ENCODE assay signal across 12 cellular contexts in genomic region chr2:197208029-197208428, GRCh38.
A peak's percentile ranks its signal among the peaks of the same experiment; 100 is the strongest.
DNase-seq lines count a peak whose midpoint lies in the region; ATAC-seq, FAIRE-seq and TF ChIP-seq lines count a peak whose summit lies in the region.
"Had no signal": no experiment of that assay in that cellular context is flagged by ENCODE, and none has a peak within 500 bp of the region (broad histone marks: within the 10 kb centered on the region; RNA-seq: fewer than 3 reads in every experiment).

No MANE protein-coding gene starts in this region.

- in situ Hi-C loops in HepG2 (cut with HindIII; ENCODE audit: extremely low pct_ligation_motif_present, low pct_unique_long_range_greater_than_20kb): no loop called here

- TF ChIP-seq RAD21 in HepG2 (CRISPR knock-in tag; IDR thresholded peaks at IDR 0.05): no peak

- DNase-seq in CD4-positive, CD25-positive, alpha-beta regulatory T cell: peak in 2 of 3 donors; percentile 34 to 62
- DNase-seq in activated naive CD4-positive, alpha-beta T cell treated with anti-CD3 and anti-CD28 coated beads, Interleukin-2, amount 10 ng/mL, durations not matched to agents 7 days and 5 days: peak; percentile 37
- no peak for DNase-seq in naive B cell
- no peak for DNase-seq in HepG2 (ENCODE audit: low spot score)
- DNase-seq in frontal cortex (ENCODE audit: low spot score in 2 of 2): no peak
- DNase-seq in Caco-2: no peak
- DNase-seq in cortex of kidney (lab: John Stamatoyannopoulos, UW): no peak
- DNase-seq: IMR-90, NCI-H1105 treated with DMSO at 0.1 percent for 48 hours, posterior cingulate gyrus had no signal

- H3K4me2 ChIP-seq in HepG2 (ENCODE audit: low read depth, low read length): no peak overlapping the region

- no peaks in the 10 kb centered on the region for H3K27me3 Mint-ChIP-seq in CD4-positive, CD25-positive, alpha-beta regulatory T cell
- no peaks in the 10 kb centered on the region for H3K27me3 Mint-ChIP-seq in activated naive CD4-positive, alpha-beta T cell treated with anti-CD3 and anti-CD28 coated beads, Interleukin-2, amount 10 ng/mL, durations not matched to agents 7 days and 5 days
- H3K27me3 Mint-ChIP-seq in naive B cell (no peaks in the 10 kb centered on the region), Caco-2 (ENCODE audit: insufficient read depth, unreplicated experiment) (peaks cover 8% of the 10 kb centered on the region)

- no TSS peak for BruUV-seq in HepG2 (replicated peaks; lab: Mats Ljungman, UMichigan)
- BruUV-seq in Caco-2 (replicated peaks; lab: Mats Ljungman, UMichigan): no TSS peak

- H3K4me3 ChIP-seq in CD4-positive, CD25-positive, alpha-beta regulatory T cell (ENCODE audit: low read depth, low read length): peak overlapping the region; percentile 67
- H3K4me3 ChIP-seq in HepG2 (replicated peaks in 1 of 3; ENCODE audit: insufficient read depth in 1 of 3, low read depth in 2 of 3, low read length in 3 of 3) (no peak overlapping the region), Caco-2 (ENCODE audit: low read depth, low read length) (no peak overlapping the region)

- H3K36me3 ChIP-seq in CD4-positive, CD25-positive, alpha-beta regulatory T cell (ENCODE audit: control insufficient read depth, insufficient read depth, low read length): peaks cover 13% of the 10 kb centered on the region
- H3K36me3 ChIP-seq in HepG2 (replicated peaks in 1 of 2; ENCODE audit: control insufficient read depth in 1 of 2, insufficient read depth in 2 of 2, low read length in 2 of 2): no peaks in the 10 kb centered on the region
- H3K36me3 ChIP-seq in Caco-2 (ENCODE audit: control insufficient read depth, insufficient read depth, low read length): no peaks in the 10 kb centered on the region

- no peak overlapping the region for H3K9ac ChIP-seq in HepG2 (ENCODE audit: insufficient read depth, low read depth, low read length)

- TF ChIP-seq EP300 in HepG2 (IDR thresholded peaks at IDR 0.05; ENCODE audit: low read depth in 2 of 2, low read length in 2 of 2) (no peak), HepG2 (CRISPR knock-in tag; IDR thresholded peaks at IDR 0.05; ENCODE audit: borderline replicate concordance) (no peak)

- no peak for FAIRE-seq in HepG2 (lab: Jason Lieb, UNC)
- no peak for FAIRE-seq in frontal cortex (lab: Jason Lieb, UNC)

- POLR2A ChIA-PET in HepG2 (lab: Yijun Ruan, JAX): no interaction called here
- POLR2A ChIA-PET in Caco-2 (lab: Charles Lee): no interaction called here

- no peaks in the 10 kb centered on the region for H3K27me3 ChIP-seq in CD4-positive, CD25-positive, alpha-beta regulatory T cell (ENCODE audit: control insufficient read depth, insufficient read depth, low read length)
- H3K27me3 ChIP-seq in HepG2 (ENCODE audit: control insufficient read depth in 1 of 2, insufficient read depth in 2 of 2, low read length in 2 of 2) (peaks cover 0 to 6% of the 10 kb centered on the region in 2 experiments; a peak in 1 of 5 replicates), Caco-2 (replicated peaks; ENCODE audit: control insufficient read depth, insufficient read depth, low read length) (no peaks in the 10 kb centered on the region)

- no peak overlapping the region for H2AFZ ChIP-seq in HepG2 (ENCODE audit: low read length)

- no peaks in the 10 kb centered on the region for H3K79me2 ChIP-seq in HepG2 (ENCODE audit: insufficient read depth, low read length)

- intact Hi-C loops in HepG2 (cut with micrococcal nuclease; ENCODE audit: unreplicated experiment) (no loop called here), Caco-2 (cut with micrococcal nuclease; ENCODE audit: unreplicated experiment) (no loop called here)

- no peak for ATAC-seq in CD4-positive, CD25-positive, alpha-beta regulatory T cell (ENCODE audit: low read depth in 2 of 2)
- ATAC-seq in naive B cell (ENCODE audit: low read depth in 2 of 2) (no peak), HepG2 (no peak)

- H3K4me1 Mint-ChIP-seq in CD4-positive, CD25-positive, alpha-beta regulatory T cell: peaks cover 39 to 98% (median 84%) of the 10 kb centered on the region in 4 donors
- H3K4me1 Mint-ChIP-seq in activated naive CD4-positive, alpha-beta T cell treated with anti-CD3 and anti-CD28 coated beads, Interleukin-2, amount 10 ng/mL, durations not matched to agents 7 days and 5 days: peaks cover 96% of the 10 kb centered on the region
- H3K4me1 Mint-ChIP-seq in naive B cell (peaks cover 72 to 89% (median 84%) of the 10 kb centered on the region in 3 donors), Caco-2 (ENCODE audit: low read depth, unreplicated experiment) (no peaks in the 10 kb centered on the region)

- H4K20me1 ChIP-seq in HepG2 (ENCODE audit: insufficient read depth, low read length): no peaks in the 10 kb centered on the region

- TF ChIP-seq CTCF in GM12873 (IDR thresholded peaks at IDR 0.05; ENCODE audit: insufficient read depth, low read depth, low read length, missing control alignments): peak; percentile 4
- no peak for TF ChIP-seq CTCF in HepG2 (CRISPR knock-in tag; IDR thresholded peaks at IDR 0.05)
- no peak for TF ChIP-seq CTCF in Caco-2 (IDR thresholded peaks at IDR 0.05; ENCODE audit: insufficient read depth in 1 of 2, low read depth in 1 of 2, low read length in 1 of 2, severe bottlenecking in 1 of 2, unreplicated experiment in 1 of 2)

- no peaks in the 10 kb centered on the region for H3K9me3 ChIP-seq in CD4-positive, CD25-positive, alpha-beta regulatory T cell (ENCODE audit: control insufficient read depth in 2 of 2, low read length in 2 of 2)
- no peaks in the 10 kb centered on the region for H3K9me3 ChIP-seq in HepG2 (ENCODE audit: low read length)
- no peaks in the 10 kb centered on the region for H3K9me3 ChIP-seq in Caco-2

- peaks cover 94% of the 10 kb centered on the region for H3K4me1 ChIP-seq in CD4-positive, CD25-positive, alpha-beta regulatory T cell (ENCODE audit: control insufficient read depth, insufficient read depth, low read length, poor library complexity, severe bottlenecking)
- H3K4me1 ChIP-seq in HepG2 (ENCODE audit: insufficient read depth, low read length): no peaks in the 10 kb centered on the region
- H3K4me1 ChIP-seq in Caco-2: no peaks in the 10 kb centered on the region

- H3K27ac Mint-ChIP-seq in CD4-positive, CD25-positive, alpha-beta regulatory T cell: peak overlapping the region; percentile 97 to 99 (median 98)
- peak overlapping the region; percentile 97 for H3K27ac Mint-ChIP-seq in activated naive CD4-positive, alpha-beta T cell treated with anti-CD3 and anti-CD28 coated beads, Interleukin-2, amount 10 ng/mL, durations not matched to agents 7 days and 5 days
- H3K27ac Mint-ChIP-seq in naive B cell: peak overlapping the region; percentile 95 to 99 (median 96)
- H3K27ac Mint-ChIP-seq in Caco-2 (ENCODE audit: unreplicated experiment): no peak overlapping the region
- H3K27ac Mint-ChIP-seq: mesothelial cell of epicardium had no signal

- WGBS in HepG2 (ENCODE audit: low lambda C conversion rate): 15% methylated on average over 5 of the region's 5 CpGs

- peak overlapping the region; percentile 68 to 78 (median 72) for H3K4me3 Mint-ChIP-seq in CD4-positive, CD25-positive, alpha-beta regulatory T cell
- H3K4me3 Mint-ChIP-seq in activated naive CD4-positive, alpha-beta T cell treated with anti-CD3 and anti-CD28 coated beads, Interleukin-2, amount 10 ng/mL, durations not matched to agents 7 days and 5 days: peak overlapping the region; percentile 61
- peak overlapping the region; percentile 52 to 87 (median 77) for H3K4me3 Mint-ChIP-seq in naive B cell
- H3K4me3 Mint-ChIP-seq in Caco-2 (ENCODE audit: unreplicated experiment): no peak overlapping the region
- H3K4me3 Mint-ChIP-seq: mesothelial cell of epicardium had no signal

- CTCF ChIA-PET in activated naive CD4-positive, alpha-beta T cell treated with anti-CD3 and anti-CD28 coated beads, Interleukin-2, amount 10 ng/mL, durations not matched to agents 7 days and 5 days (lab: Charles Lee): interaction anchor here (0.9 to 3.2 kb wide), 8 partner anchors 8 to 101 kb away, joined by 3 to 14 read pairs (median 4); no protein-coding TSS in a partner anchor
- CTCF ChIA-PET in HepG2 (lab: Yijun Ruan, JAX; ENCODE audit: low intra/inter-chr PET ratio, low total read pairs): no interaction called here
- CTCF ChIA-PET in Caco-2 (lab: Charles Lee): no interaction called here

- peak overlapping the region; percentile 88 for H3K27ac ChIP-seq in CD4-positive, CD25-positive, alpha-beta regulatory T cell (ENCODE audit: insufficient read depth, low read length, poor library complexity, severe bottlenecking)
- H3K27ac ChIP-seq in HepG2 (ENCODE audit: extremely low read length, insufficient read depth, low read length): no peak overlapping the region

- no peaks in the 10 kb centered on the region for H3K9me3 Mint-ChIP-seq in CD4-positive, CD25-positive, alpha-beta regulatory T cell
- H3K9me3 Mint-ChIP-seq in activated naive CD4-positive, alpha-beta T cell treated with anti-CD3 and anti-CD28 coated beads, Interleukin-2, amount 10 ng/mL, durations not matched to agents 7 days and 5 days: no peaks in the 10 kb centered on the region
- H3K9me3 Mint-ChIP-seq in naive B cell (no peaks in the 10 kb centered on the region), Caco-2 (ENCODE audit: unreplicated experiment) (no peaks in the 10 kb centered on the region)
- H3K9me3 Mint-ChIP-seq: mesothelial cell of epicardium had no signal

- TF ChIP-seq POLR2A in HepG2 (IDR thresholded peaks at IDR 0.05; ENCODE audit: insufficient read depth in 1 of 2, low read depth in 2 of 2, low read length in 2 of 2): no peak

- H3K36me3 Mint-ChIP-seq in CD4-positive, CD25-positive, alpha-beta regulatory T cell: peaks cover 28% of the 10 kb centered on the region
- peaks cover 56% of the 10 kb centered on the region for H3K36me3 Mint-ChIP-seq in activated naive CD4-positive, alpha-beta T cell treated with anti-CD3 and anti-CD28 coated beads, Interleukin-2, amount 10 ng/mL, durations not matched to agents 7 days and 5 days
- H3K36me3 Mint-ChIP-seq in naive B cell: peaks cover 0 to 8% of the 10 kb centered on the region in 2 donors
- no peaks in the 10 kb centered on the region for H3K36me3 Mint-ChIP-seq in Caco-2 (ENCODE audit: insufficient read depth, unreplicated experiment)
- H3K36me3 Mint-ChIP-seq: mesothelial cell of epicardium had no signal

TF ChIP-seq in HepG2, 621 proteins besides CTCF, POLR2A, EP300 and RAD21 (continues in another document):
- TF ChIP-seq ZNF7 (CRISPR knock-in tag; IDR thresholded peaks at IDR 0.05) (no peak), SCMH1 (CRISPR knock-in tag; IDR thresholded peaks at IDR 0.05; ENCODE audit: borderline replicate concordance) (no peak)

Comparison
In these comparisons a context has a peak if more than half of its experiments do, and no peak if none do; other contexts are left out.
1. DNase-seq: peak in CD4-positive, CD25-positive, alpha-beta regulatory T cell (2 of 3) and activated naive CD4-positive, alpha-beta T cell treated with anti-CD3 and anti-CD28 coated beads, Interleukin-2, amount 10 ng/mL, durations not matched to agents 7 days and 5 days (single experiment); none in naive B cell (single experiment), HepG2 (single experiment), frontal cortex (0 of 2), Caco-2 (0 of 2) and cortex of kidney (single experiment).